ENCODE assay signal across 11 cellular contexts in genomic region chr4:173211838-173212237, GRCh38. TPM values are rescaled to one million over a fixed set of nuclear protein-coding genes. Genes with fewer than 3 reads are reported as not detected.
DNase-seq lines count a peak whose midpoint lies in the region; ATAC-seq and TF ChIP-seq lines count a peak whose summit lies in the region.
"Had no signal": no experiment of that assay in that cellular context is flagged by ENCODE, and none has a peak within 500 bp of the region (broad histone marks: within the 10 kb centered on the region; RNA-seq: fewer than 3 reads in every experiment).

No MANE protein-coding gene starts in this region.

- H2BK12ac ChIP-seq in H9 (ENCODE audit: insufficient read length, low read depth, low read length): no peak overlapping the region

- H3K4me1 ChIP-seq in HCT116 (ENCODE audit: control insufficient read depth in 1 of 2, insufficient read depth in 2 of 2, low read length in 2 of 2): peaks cover 46 to 78% of the 10 kb centered on the region in 2 experiments
- peaks cover 4% of the 10 kb centered on the region; the same call in 1 of the 2 replicates for H3K4me1 ChIP-seq in H9 (ENCODE audit: insufficient read depth, low read length)

- no peak overlapping the region for H4K91ac ChIP-seq in H9 (ENCODE audit: insufficient read length, low read depth, low read length)

- H3K4me1 Mint-ChIP-seq in Calu3 (ENCODE audit: low read depth, unreplicated experiment) (peaks cover 20% of the 10 kb centered on the region), H9 (peaks cover 38 to 58% of the 10 kb centered on the region in 2 experiments)

- H4K8ac ChIP-seq in H9 (replicated peaks; ENCODE audit: insufficient read length, low read depth, low read length): no peak overlapping the region

- CTCF ChIA-PET in Calu3 (lab: Charles Lee) (no interaction called here), HCT116 (lab: Charles Lee) (no interaction called here)

- no peaks in the 10 kb centered on the region for H3K9me2 ChIP-seq in HCT116 (ENCODE audit: insufficient read depth)

- intact Hi-C loops in Calu3 (cut with micrococcal nuclease; ENCODE audit: unreplicated experiment): loop anchor here (5.0 kb wide), 2 partner anchors 40 kb away; no protein-coding TSS in a partner anchor
- intact Hi-C loops in HCT116 (cut with micrococcal nuclease): no loop called here

- H3K9me3 ChIP-seq in HCT116 (ENCODE audit: control insufficient read depth in 1 of 2, insufficient read depth in 1 of 2, low read depth in 1 of 2, low read length in 2 of 2) (no peaks in the 10 kb centered on the region), H9 (ENCODE audit: control insufficient read depth, low read depth, low read length) (no peaks in the 10 kb centered on the region)

- peak; percentile 15; the same call in 1 of the 2 replicates for TF ChIP-seq RAD21 in HCT116 (IDR thresholded peaks at IDR 0.05; ENCODE audit: low read depth)

- H3K14ac ChIP-seq in H9 (ENCODE audit: insufficient read depth, low read length): no peak overlapping the region

- H3K4me2 ChIP-seq in HCT116 (ENCODE audit: low read length): peak overlapping the region; percentile 70
- no peak overlapping the region for H3K4me2 ChIP-seq in H9 (ENCODE audit: insufficient read depth, insufficient read length, low read length)

- RAD21 ChIA-PET in HCT116 (lab: Charles Lee; ENCODE audit: low non-redundant PET in 1 of 2, low total read pairs in 2 of 2, uncharacterized antibody in 2 of 2, unreplicated experiment in 2 of 2): no interaction called here

- H3K4me3 Mint-ChIP-seq in Calu3 (ENCODE audit: low read depth, unreplicated experiment) (no peak overlapping the region), H9 (no peak overlapping the region; a peak in 1 of 5 replicates)
- H3K4me3 Mint-ChIP-seq: memory B cell had no signal

- no peak overlapping the region for H3T11ph ChIP-seq in H9 (ENCODE audit: low read length)

- H3K9me3 Mint-ChIP-seq in Calu3 (ENCODE audit: low read depth, unreplicated experiment) (no peaks in the 10 kb centered on the region), H9 (no peaks in the 10 kb centered on the region)
- H3K9me3 Mint-ChIP-seq: memory B cell had no signal

- H2BK20ac ChIP-seq in H9 (ENCODE audit: low read depth, low read length, poor library complexity, severe bottlenecking): no peak overlapping the region

- no peak overlapping the region for H3K56ac ChIP-seq in H9 (ENCODE audit: insufficient read length, low read depth, low read length)

- no peaks in the 10 kb centered on the region for H3K36me3 ChIP-seq in HCT116 (ENCODE audit: control insufficient read depth in 1 of 2, insufficient read depth in 2 of 2, low read length in 2 of 2)

- H2BK5ac ChIP-seq in H9 (ENCODE audit: insufficient read length, low read length): no peak overlapping the region

- BruUV-seq in Calu3 (replicated peaks; lab: Mats Ljungman, UMichigan) (no TSS peak), HCT116 (replicated peaks; lab: Mats Ljungman, UMichigan) (no TSS peak)

- no CpG with 5 or more reads among the region's 1 CpG for WGBS in H9 (ENCODE audit: extremely low coverage, insufficient read length, low lambda C conversion rate)

- DNase-seq in Calu3: no peak
- peak; percentile 73 for DNase-seq in HCT116 (ENCODE audit: low read depth, low spot score)
- peak; percentile 79 for DNase-seq in RPMI7951 (ENCODE audit: low read depth)
- DNase-seq in hepatic stellate cell (ENCODE audit: low spot score): peak; percentile 34
- no peak for DNase-seq in UCSD-AML1 (lab: John Stamatoyannopoulos, UW; ENCODE audit: unreplicated experiment)
- no peak for DNase-seq in H9
- DNase-seq in COLO668 (lab: John Stamatoyannopoulos, UW; ENCODE audit: unreplicated experiment): no peak
- no peak for DNase-seq in pons (ENCODE audit: low spot score)
- DNase-seq: NCI-H2171 had no signal

- no peak overlapping the region for H4K5ac ChIP-seq in H9 (ENCODE audit: insufficient read length, low read depth, low read length)

- ATAC-seq in HCT116: peak; percentile 82

- peak overlapping the region; percentile 56 for H3K9ac ChIP-seq in HCT116 (ENCODE audit: low read length)
- no peak overlapping the region for H3K9ac ChIP-seq in H9 (ENCODE audit: extremely low read depth, insufficient read length, low read length)

- H3K36me3 Mint-ChIP-seq in Calu3 (ENCODE audit: insufficient read depth, unreplicated experiment): peaks cover 19% of the 10 kb centered on the region
- peaks cover 2 to 4% (median 3%) of the 10 kb centered on the region in 3 experiments; a peak in 4 of 7 replicates for H3K36me3 Mint-ChIP-seq in H9 (ENCODE audit: insufficient read depth in 1 of 3, low read depth in 3 of 3)

- H2AFZ ChIP-seq in HCT116 (ENCODE audit: low read depth, low read length, poor library complexity, severe bottlenecking) (no peak overlapping the region), H9 (ENCODE audit: low read length) (no peak overlapping the region)

- TF ChIP-seq CTCF in Calu3 (IDR thresholded peaks at IDR 0.05; ENCODE audit: unreplicated experiment) (no peak), HCT116 (IDR thresholded peaks at IDR 0.05 in 2 of 3, conservative IDR thresholded peaks at IDR 0.05 in 1 of 3; ENCODE audit: borderline replicate concordance in 1 of 3, insufficient read depth in 1 of 3, low read depth in 2 of 3, low read length in 2 of 3) (no peak), H9 (conservative IDR thresholded peaks at IDR 0.05) (no peak)

- no peak overlapping the region for H3K4ac ChIP-seq in H9 (ENCODE audit: low read depth, low read length)

- H2BK120ac ChIP-seq in H9 (ENCODE audit: low read depth, low read length, poor library complexity, severe bottlenecking): no peak overlapping the region

- no peaks in the 10 kb centered on the region for H3K79me1 ChIP-seq in H9 (ENCODE audit: insufficient read depth, low read depth, low read length, poor library complexity, severe bottlenecking)

- no peak overlapping the region for H3K18ac ChIP-seq in H9 (ENCODE audit: insufficient read length, low read depth, low read length)

- H3K27ac Mint-ChIP-seq in Calu3 (ENCODE audit: unreplicated experiment): peak overlapping the region; percentile 87
- H3K27ac Mint-ChIP-seq in H9: no peak overlapping the region
- H3K27ac Mint-ChIP-seq: memory B cell had no signal

- H2BK15ac ChIP-seq in H9 (ENCODE audit: low read depth, low read length): no peak overlapping the region

- peak overlapping the region; percentile 59; the same call in 1 of the 2 replicates for H3K27ac ChIP-seq in HCT116 (ENCODE audit: low read depth, low read length)
- H3K27ac ChIP-seq in H9 (ENCODE audit: insufficient read length, low read depth, low read length): no peak overlapping the region
- H3K27ac ChIP-seq: VCaP had no signal

- peaks cover 65% of the 10 kb centered on the region for H3K79me2 ChIP-seq in HCT116 (ENCODE audit: insufficient read depth, low read length)
- peaks cover 13% of the 10 kb centered on the region; the same call in 1 of the 2 replicates for H3K79me2 ChIP-seq in H9 (ENCODE audit: insufficient read depth, low read length)

- H3K27me3 ChIP-seq in HCT116 (ENCODE audit: insufficient read depth, low read length): no peaks in the 10 kb centered on the region
- no peaks in the 10 kb centered on the region for H3K27me3 ChIP-seq in H9 (ENCODE audit: insufficient read depth, low read length)

- no peak overlapping the region for H2AK5ac ChIP-seq in H9 (ENCODE audit: insufficient read length, low read length)

- H4K20me1 ChIP-seq in HCT116 (ENCODE audit: insufficient read depth) (no peaks in the 10 kb centered on the region), H9 (ENCODE audit: control insufficient read depth, insufficient read depth, insufficient read length) (no peaks in the 10 kb centered on the region)

- H3K27me3 Mint-ChIP-seq in Calu3 (ENCODE audit: unreplicated experiment) (no peaks in the 10 kb centered on the region), H9 (ENCODE audit: low read depth) (no peaks in the 10 kb centered on the region)
- H3K27me3 Mint-ChIP-seq: memory B cell had no signal

- POLR2A ChIA-PET in HCT116 (lab: Charles Lee): no interaction called here

- no peaks in the 10 kb centered on the region for H3K23me2 ChIP-seq in H9 (ENCODE audit: insufficient read length, low read depth, low read length, poor library complexity, severe bottlenecking)

- no peak for TF ChIP-seq POLR2A in HCT116 (IDR thresholded peaks at IDR 0.05; ENCODE audit: borderline replicate concordance, extremely low read depth, insufficient read depth, insufficient read length)

- peak overlapping the region in 1 of 2 experiments; percentile 27; a peak in 2 of 4 replicates for H3K4me3 ChIP-seq in HCT116 (replicated peaks in 1 of 2; ENCODE audit: low read depth in 1 of 2, low read length in 2 of 2)

- H3K23ac ChIP-seq in H9 (ENCODE audit: insufficient read length, low read depth, low read length): no peak overlapping the region

TF ChIP-seq in HCT116, 20 proteins besides CTCF, POLR2A, EP300 and RAD21 (continues in another document):
- TF ChIP-seq CBX3 (IDR thresholded peaks at IDR 0.05; ENCODE audit: low read depth) (peak; percentile 79), EZH2phosphoT487 (IDR thresholded peaks at IDR 0.05; ENCODE audit: borderline replicate concordance) (no peak), TCF7L2 (IDR thresholded peaks at IDR 0.05; ENCODE audit: borderline replicate concordance, extremely low read depth, insufficient read depth, insufficient read length) (peak; percentile 36), ELF1 (IDR thresholded peaks at IDR 0.05; ENCODE audit: borderline replicate concordance, low read depth) (peak; percentile 14; the same call in 1 of the 2 replicates), ZBTB33 (IDR thresholded peaks at IDR 0.05; ENCODE audit: extremely low read depth, insufficient replicate concordance, low read length) (no peak), SIN3A (IDR thresholded peaks at IDR 0.05; ENCODE audit: low read depth) (peak; percentile 88)

RNA-seq across cellular contexts. Expression of gene GALNT7, which starts 43.2 kb away (rescaled TPM):
- 47.7 and 51.6 TPM in 2 replicates for total RNA-seq in Calu3 (2022)
- total RNA-seq in HCT116 (2021; ENCODE audit: unreplicated experiment): 21.3 TPM
- 5.4 and 6.7 TPM in 2 replicates for polyA plus RNA-seq in HCT116 (2012)
- total RNA-seq in RPMI7951 (2014; rRNA removed; shearing (Covaris generic)): 16.2 and 18.3 TPM in 2 replicates
- 55.3 and 57.3 TPM in 2 replicates for total RNA-seq in H9 (2021)

Comparison
In these comparisons a context has a peak if more than half of its experiments do, and no peak if none do; other contexts are left out.
1. DNase-seq: peak in HCT116 (single experiment), RPMI7951 (single experiment) and hepatic stellate cell (single experiment); none in Calu3 (single experiment), UCSD-AML1 (single experiment), H9 (single experiment), COLO668 (single experiment) and pons (single experiment).